In the genomic region with DNA sequence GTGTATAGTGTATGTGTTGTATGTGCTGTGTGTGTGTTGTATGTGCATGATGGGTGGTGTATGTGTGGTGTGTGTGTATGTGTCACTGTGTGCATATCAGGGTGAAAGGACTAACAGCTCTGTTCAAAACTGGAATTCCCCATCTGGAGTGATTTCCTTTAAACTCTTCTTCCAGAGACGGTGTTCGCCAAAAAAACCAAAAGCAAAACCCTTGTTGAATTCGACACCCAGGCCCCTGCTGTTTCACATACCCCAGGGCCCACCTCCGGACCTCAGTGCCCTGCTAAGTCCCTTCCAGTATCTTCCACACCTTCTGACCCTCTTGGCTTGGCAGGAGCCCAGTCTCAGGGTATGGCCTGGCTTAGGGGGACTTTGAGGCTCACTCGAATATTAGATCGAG, we compare ENCODE assay signal across 21 cellular contexts. TPM values are rescaled to one million over a fixed set of nuclear protein-coding genes. Genes with fewer than 3 reads are reported as not detected.
A peak's percentile ranks its signal among the peaks of the same experiment; 100 is the strongest.
DNase-seq lines count a peak whose midpoint lies in the region; ATAC-seq and TF ChIP-seq lines count a peak whose summit lies in the region.
"Had no signal": no experiment of that assay in that cellular context is flagged by ENCODE, and none has a peak within 500 bp of the region (broad histone marks: within the 10 kb centered on the region; RNA-seq: fewer than 3 reads in every experiment).

No MANE protein-coding gene starts in this region.

- H3K9me3 Mint-ChIP-seq in dendritic cell treated with granulocyte-macrophage colony-stimulating factor and Interleukin-4, amounts not matched to agents 40 ng/mL and 50 ng/mL, for 4 days = peaks cover 11% of the 10 kb centered on the region
- H3K9me3 Mint-ChIP-seq in osteocyte (ENCODE audit: unreplicated experiment) = peaks cover 2% of the 10 kb centered on the region

- H2BK15ac ChIP-seq in IMR-90 (ENCODE audit: low read depth, low read length) = peak overlapping the region; percentile 57; the same call in 1 of the 3 replicates

- H3K56ac ChIP-seq in IMR-90 (ENCODE audit: extremely low read depth, insufficient read depth, low read length) = peak overlapping the region; percentile 47; the same call in 1 of the 2 replicates

- peak overlapping the region; percentile 98 for H2AK5ac ChIP-seq in IMR-90 (ENCODE audit: low read depth, low read length)

- in situ Hi-C loops in IMR-90 (cut with MboI; ENCODE audit: low sequenced_read_pairs) = no loop called here

- peak overlapping the region; percentile 74 for H3K27ac Mint-ChIP-seq in dendritic cell treated with granulocyte-macrophage colony-stimulating factor and Interleukin-4, amounts not matched to agents 40 ng/mL and 50 ng/mL, for 4 days
- peak overlapping the region; percentile 82 for H3K27ac Mint-ChIP-seq in osteocyte (ENCODE audit: unreplicated experiment)

- BruUV-seq in IMR-90 (replicated peaks; lab: Mats Ljungman, UMichigan) = no TSS peak

- TF ChIP-seq POLR2A in IMR-90 (IDR thresholded peaks at IDR 0.05; ENCODE audit: low read depth, low read length) = no peak

- dilution Hi-C loops in IMR-90 (cut with HindIII; ENCODE audit: low sequenced_read_pairs, unreplicated experiment) = no loop called here

- no peak overlapping the region for H3K4me2 ChIP-seq in IMR-90 (ENCODE audit: low read depth, low read length)

- peak overlapping the region; percentile 62; the same call in 1 of the 2 replicates for H3K18ac ChIP-seq in IMR-90 (ENCODE audit: low read depth, low read length)

- no peak overlapping the region for H3K4me3 Mint-ChIP-seq in dendritic cell treated with granulocyte-macrophage colony-stimulating factor and Interleukin-4, amounts not matched to agents 40 ng/mL and 50 ng/mL, for 4 days
- H3K4me3 Mint-ChIP-seq in osteocyte (ENCODE audit: unreplicated experiment) = no peak overlapping the region
- H3K4me3 Mint-ChIP-seq: CD4-positive, CD25-positive, alpha-beta regulatory T cell had no signal

- peak overlapping the region; percentile 42 for H3K4ac ChIP-seq in IMR-90 (ENCODE audit: low read depth, low read length)

- no peak for TF ChIP-seq CTCF in AG10803 (conservative IDR thresholded peaks at IDR 0.05; ENCODE audit: low read length)
- no peak for TF ChIP-seq CTCF in IMR-90 (conservative IDR thresholded peaks at IDR 0.05; ENCODE audit: low read depth, low read length)
- no peak for TF ChIP-seq CTCF in osteocyte (IDR thresholded peaks at IDR 0.05)

- TF ChIP-seq RAD21 in IMR-90 (IDR thresholded peaks at IDR 0.05; ENCODE audit: low read length) = no peak

- peak overlapping the region; percentile 43 for H3K14ac ChIP-seq in IMR-90 (replicated peaks; ENCODE audit: low read depth, low read length)

- H4K20me1 ChIP-seq in IMR-90 (ENCODE audit: insufficient read depth, low read length) = no peaks in the 10 kb centered on the region

- no peak overlapping the region for H3K9ac ChIP-seq in IMR-90 (ENCODE audit: low read depth, low read length)

- H3K27me3 Mint-ChIP-seq in dendritic cell treated with granulocyte-macrophage colony-stimulating factor and Interleukin-4, amounts not matched to agents 40 ng/mL and 50 ng/mL, for 4 days = peaks cover 8% of the 10 kb centered on the region
- peaks cover 2% of the 10 kb centered on the region for H3K27me3 Mint-ChIP-seq in osteocyte (ENCODE audit: unreplicated experiment)

- peaks cover 4% of the 10 kb centered on the region for H3K9me3 ChIP-seq in IMR-90 (ENCODE audit: control insufficient read depth, insufficient read depth, low read length)
- H3K9me3 ChIP-seq: neutrophil, right lobe of liver had no signal

- H4K8ac ChIP-seq in IMR-90 (ENCODE audit: low read depth in 2 of 2, low read length in 2 of 2) = peak overlapping the region in 1 of 2 experiments; percentile 79; a peak in 1 of 4 replicates

- peaks cover 40% of the 10 kb centered on the region for H3K4me1 Mint-ChIP-seq in dendritic cell treated with granulocyte-macrophage colony-stimulating factor and Interleukin-4, amounts not matched to agents 40 ng/mL and 50 ng/mL, for 4 days (ENCODE audit: low read depth)
- peaks cover 23% of the 10 kb centered on the region for H3K4me1 Mint-ChIP-seq in osteocyte (ENCODE audit: unreplicated experiment)

- H2AK9ac ChIP-seq in IMR-90 (replicated peaks; ENCODE audit: low read depth, low read length, poor library complexity) = peak overlapping the region; percentile 58

- no peaks in the 10 kb centered on the region for H3K36me3 ChIP-seq in IMR-90 (ENCODE audit: control insufficient read depth, insufficient read depth, low read length)
- H3K36me3 ChIP-seq: heart left ventricle, neutrophil had no signal

- H3K27me3 ChIP-seq in IMR-90 (ENCODE audit: control insufficient read depth, insufficient read depth, low read length) = no peaks in the 10 kb centered on the region
- H3K27me3 ChIP-seq: heart left ventricle, right lobe of liver had no signal

- 40% methylated on average over 1 of the region's 6 CpGs; no CpG with 5 or more reads in 1 of the 2 experiments for WGBS in IMR-90 (ENCODE audit: extremely low coverage in 2 of 2, insufficient read length in 1 of 2), 2 experiments

- peaks cover 24% of the 10 kb centered on the region for H3K9me1 ChIP-seq in IMR-90 (ENCODE audit: insufficient read depth, low read length)

- CTCF ChIA-PET in IMR-90 (lab: Yijun Ruan, JAX) = interaction anchor here (1.0 to 1.4 kb wide), 3 partner anchors 8 to 26 kb away, joined by 4 to 5 read pairs (median 4); no protein-coding TSS in a partner anchor

- H3K27ac ChIP-seq in IMR-90 (ENCODE audit: insufficient read depth, low read length) = no peak overlapping the region
- H3K27ac ChIP-seq: heart left ventricle, neutrophil, right lobe of liver, VCaP had no signal

- no peak overlapping the region for H3K4me3 ChIP-seq in AG10803 (ENCODE audit: low read length)
- H3K4me3 ChIP-seq in IMR-90 (ENCODE audit: insufficient read depth, low read depth, low read length) = no peak overlapping the region
- H3K4me3 ChIP-seq: heart left ventricle, right lobe of liver had no signal

- H3K4me1 ChIP-seq in IMR-90 (ENCODE audit: control insufficient read depth, insufficient read depth, low read length) = peaks cover 19% of the 10 kb centered on the region
- H3K4me1 ChIP-seq: heart left ventricle, right lobe of liver had no signal

- intact Hi-C loops in IMR-90 (cut with micrococcal nuclease) = loop anchor here (1.0 to 5.0 kb wide), 2 partner anchors 8 to 72 kb away; no protein-coding TSS in a partner anchor
- intact Hi-C loops in dendritic cell treated with granulocyte-macrophage colony-stimulating factor and Interleukin-4, amounts not matched to agents 40 ng/mL and 50 ng/mL, for 4 days (cut with micrococcal nuclease) = no loop called here

- peak overlapping the region; percentile 21; the same call in 1 of the 2 replicates for H4K5ac ChIP-seq in IMR-90 (ENCODE audit: low read depth, low read length)

- DNase-seq in AG10803 (ENCODE audit: low read depth) (peak; percentile 19), IMR-90 (peak; percentile 82), osteocyte (ENCODE audit: extremely low spot score, unreplicated experiment) (no peak), OCI-M1 (lab: John Stamatoyannopoulos, UW) (no peak), epidermal melanocyte (ENCODE audit: insufficient read length, low spot score) (no peak)
- DNase-seq in activated CD4-positive, CD25-positive, alpha-beta regulatory T cell (lab: John Stamatoyannopoulos, UW) = no peak
- DNase-seq: activated gamma-delta T cell; CD4-positive, CD25-positive, alpha-beta regulatory T cell; cortex of kidney; DMS79; heart left ventricle; midbrain; NCI-H1092 treated with DMSO at 0.1 percent for 48 hours; NCI-H774; right lobe of liver; RPMI8226; stimulated activated CD4-positive, alpha-beta T cell treated with anti-CD3 and anti-CD28 coated beads, Interleukin-4, amount 100 ng/mL, for 24 hours had no signal

- no peaks in the 10 kb centered on the region for H3K36me3 Mint-ChIP-seq in dendritic cell treated with granulocyte-macrophage colony-stimulating factor and Interleukin-4, amounts not matched to agents 40 ng/mL and 50 ng/mL, for 4 days (ENCODE audit: low read depth)
- H3K36me3 Mint-ChIP-seq in osteocyte (ENCODE audit: unreplicated experiment) = no peaks in the 10 kb centered on the region
- H3K36me3 Mint-ChIP-seq: CD4-positive, CD25-positive, alpha-beta regulatory T cell had no signal

- peak overlapping the region; percentile 50 for H4K91ac ChIP-seq in IMR-90 (ENCODE audit: insufficient read depth, low read depth, low read length)

- H2AFZ ChIP-seq in IMR-90 (replicated peaks; ENCODE audit: low read length, poor library complexity) = peak overlapping the region; percentile 74

- no peaks in the 10 kb centered on the region for H3K79me1 ChIP-seq in IMR-90 (ENCODE audit: low read depth in 1 of 2, low read length in 2 of 2)

- peak overlapping the region; percentile 79 for H2BK120ac ChIP-seq in IMR-90 (ENCODE audit: low read depth, low read length)

- H3K23ac ChIP-seq in IMR-90 (ENCODE audit: low read depth, low read length) = peak overlapping the region; percentile 3; the same call in 1 of the 2 replicates

- POLR2A ChIA-PET in IMR-90 (lab: Charles Lee; ENCODE audit: unreplicated experiment) = no interaction called here

- H2BK20ac ChIP-seq in IMR-90 (ENCODE audit: low read depth, low read length) = peak overlapping the region; percentile 78

- no peak for ATAC-seq in IMR-90 (ENCODE audit: low read depth)
- no peak for ATAC-seq in GM18520 (IDR thresholded peaks at IDR 0.05; ENCODE audit: unreplicated experiment)
- ATAC-seq: heart left ventricle had no signal

- peak overlapping the region; percentile 79 for H2BK5ac ChIP-seq in IMR-90 (ENCODE audit: low read depth, low read length, poor library complexity, severe bottlenecking)

TF ChIP-seq in IMR-90, 13 proteins besides CTCF, POLR2A, EP300 and RAD21 (continues in another document):
- TF ChIP-seq BHLHE40 (IDR thresholded peaks at IDR 0.05; ENCODE audit: low read depth, low read length) (no peak), MAFK (IDR thresholded peaks at IDR 0.05; ENCODE audit: low read depth, low read length) (no peak), NFE2L2 (IDR thresholded peaks at IDR 0.05; ENCODE audit: low read depth, low read length) (no peak), SMC3 (IDR thresholded peaks at IDR 0.05; ENCODE audit: low read depth, low read length) (no peak), MXI1 (IDR thresholded peaks at IDR 0.05; ENCODE audit: borderline replicate concordance, low read depth, low read length) (no peak)
- TF ChIP-seq, protein P1, sequence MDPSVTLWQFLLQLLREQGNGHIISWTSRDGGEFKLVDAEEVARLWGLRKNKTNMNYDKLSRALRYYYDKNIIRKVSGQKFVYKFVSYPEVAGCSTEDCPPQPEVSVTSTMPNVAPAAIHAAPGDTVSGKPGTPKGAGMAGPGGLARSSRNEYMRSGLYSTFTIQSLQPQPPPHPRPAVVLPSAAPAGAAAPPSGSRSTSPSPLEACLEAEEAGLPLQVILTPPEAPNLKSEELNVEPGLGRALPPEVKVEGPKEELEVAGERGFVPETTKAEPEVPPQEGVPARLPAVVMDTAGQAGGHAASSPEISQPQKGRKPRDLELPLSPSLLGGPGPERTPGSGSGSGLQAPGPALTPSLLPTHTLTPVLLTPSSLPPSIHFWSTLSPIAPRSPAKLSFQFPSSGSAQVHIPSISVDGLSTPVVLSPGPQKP (IDR thresholded peaks at IDR 0.05; ENCODE audit: borderline replicate concordance, low read depth, low read length) = no peak

RNA-seq across cellular contexts. Expression of a gene that starts 44.9 kb away (rescaled TPM):
- total RNA-seq in IMR-90 (2012; rRNA removed) (443 and 475 TPM in 2 replicates), osteocyte (157 and 161 TPM in 2 replicates)
- 364 and 377 TPM in 2 replicates for polyA plus RNA-seq in IMR-90 (2012; rRNA removed)
- 372 and 417 TPM in 2 replicates for polyA plus RNA-seq in IMR-90 (2012; cell fraction: cytosol; rRNA removed)
- 300 and 409 TPM in 2 replicates for polyA plus RNA-seq in IMR-90 (2012; cell fraction: nucleus; rRNA removed; ENCODE audit: low replicate concordance)

Comparison
In these comparisons a context has a peak if more than half of its experiments do, and no peak if none do; other contexts are left out.
1. DNase-seq: peak in AG10803 (single experiment) and IMR-90 (single experiment); none in osteocyte (single experiment), activated CD4-positive, CD25-positive, alpha-beta regulatory T cell (0 of 4), OCI-M1 (single experiment) and epidermal melanocyte (single experiment).